8 cellular contexts compared by ENCODE assay signal in the genomic region with DNA sequence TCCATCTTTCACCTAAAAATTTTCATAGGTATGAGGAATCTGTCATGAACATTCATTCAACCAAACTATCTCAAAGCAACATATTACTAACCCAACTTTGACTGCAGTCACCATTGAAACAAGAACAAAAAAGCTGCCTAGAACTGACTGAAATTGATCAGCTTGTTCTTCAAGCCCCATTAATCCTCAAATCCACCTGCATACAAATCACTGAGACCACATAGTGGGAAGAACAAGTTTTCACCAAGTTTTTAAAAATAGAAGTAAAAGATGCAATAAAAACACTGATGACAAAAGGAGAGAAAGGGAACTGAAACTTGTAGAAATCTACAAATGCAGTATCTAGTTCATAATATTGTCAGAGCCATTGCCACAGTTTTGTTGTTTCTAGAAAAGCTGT. TPM values are rescaled to one million over a fixed set of nuclear protein-coding genes. Genes with fewer than 3 reads are reported as not detected.
DNase-seq lines count a peak whose midpoint lies in the region; ATAC-seq and TF ChIP-seq lines count a peak whose summit lies in the region.

No MANE protein-coding gene starts in this region.

- TF ChIP-seq CTCF in fibroblast of lung (conservative IDR thresholded peaks at IDR 0.05 in 1 of 2, IDR thresholded peaks at IDR 0.05 in 1 of 2; ENCODE audit: low read depth in 1 of 2, low read length in 2 of 2) (no peak), upper lobe of left lung (IDR thresholded peaks at IDR 0.05) (no peak)
- no peak for TF ChIP-seq CTCF in activated CD8-positive, alpha-beta T cell treated with anti-CD3 and anti-CD28 coated beads for 36 hours (IDR thresholded peaks at IDR 0.05)

- H3K4me3 ChIP-seq in fibroblast of lung (replicated peaks in 1 of 4; ENCODE audit: control extremely low read depth in 1 of 4, insufficient read depth in 1 of 4, low read depth in 3 of 4, low read length in 4 of 4) (peak overlapping the region in 3 of 4 experiments; percentile 2 to 34 (median 22)), upper lobe of left lung (peak overlapping the region in 2 of 4 donors; percentile 26 to 31)

- POLR2A ChIA-PET in activated CD8-positive, alpha-beta T cell treated with anti-CD3 and anti-CD28 coated beads for 36 hours (lab: Charles Lee) = interaction anchor here (0.8 kb wide), 1 partner anchor 112 kb away, joined by 3 read pairs; no protein-coding TSS in a partner anchor

- H2AFZ ChIP-seq in fibroblast of lung (ENCODE audit: low read length) = no peak overlapping the region

- CTCF ChIA-PET in activated CD8-positive, alpha-beta T cell treated with anti-CD3 and anti-CD28 coated beads for 36 hours (lab: Charles Lee) = interaction anchor here (0.9 to 4.0 kb wide), 9 partner anchors 7 to 178 kb away, joined by 3 to 23 read pairs (median 4); partner anchors contain the start of genes PSRC1, SARS1 and SORT1

- DNase-seq in activated naive CD8-positive, alpha-beta T cell treated with anti-CD3 and anti-CD28 coated beads, Interleukin-2, amount 50 U/mL, for 24 hours = no peak
- DNase-seq in activated naive CD8-positive, alpha-beta T cell treated with anti-CD3 and anti-CD28 coated beads for 36 hours = no peak
- DNase-seq in fibroblast of lung (ENCODE audit: low read depth in 2 of 2) (no peak), upper lobe of left lung (no peak), NCI-H345 treated with DMSO at 0.1 percent for 48 hours (lab: John Stamatoyannopoulos, UW; ENCODE audit: unreplicated experiment) (no peak), dedifferentiated amniotic fluid mesenchymal stem cell (ENCODE audit: extremely low spot score) (no peak)
- DNase-seq in activated CD8-positive, alpha-beta T cell treated with anti-CD3 and anti-CD28 coated beads for 36 hours = no peak

- TF ChIP-seq POLR2A in upper lobe of left lung (IDR thresholded peaks at IDR 0.05) = no peak

- no peak overlapping the region for H3K9ac ChIP-seq in fibroblast of lung (ENCODE audit: insufficient read depth, low read length)

- H3K9me3 Mint-ChIP-seq in activated naive CD8-positive, alpha-beta T cell treated with anti-CD3 and anti-CD28 coated beads, Interleukin-2, amount 50 U/mL, for 24 hours = no peaks in the 10 kb centered on the region
- no peaks in the 10 kb centered on the region for H3K9me3 Mint-ChIP-seq in activated naive CD8-positive, alpha-beta T cell treated with anti-CD3 and anti-CD28 coated beads for 36 hours
- no peaks in the 10 kb centered on the region for H3K9me3 Mint-ChIP-seq in activated CD8-positive, alpha-beta T cell treated with anti-CD3 and anti-CD28 coated beads for 36 hours

- H4K20me1 ChIP-seq in fibroblast of lung (ENCODE audit: control insufficient read depth, extremely low read depth, insufficient read depth, low read length) = no peaks in the 10 kb centered on the region

- H3K36me3 ChIP-seq in fibroblast of lung (ENCODE audit: control insufficient read depth, insufficient read depth, low read length) (no peaks in the 10 kb centered on the region), upper lobe of left lung (no peaks in the 10 kb centered on the region)

- peak overlapping the region; percentile 70 for H3K4me2 ChIP-seq in fibroblast of lung (ENCODE audit: extremely low read depth, insufficient read depth, low read length)

- TF ChIP-seq EP300 in upper lobe of left lung (IDR thresholded peaks at IDR 0.05) = no peak

- H3K36me3 Mint-ChIP-seq in activated naive CD8-positive, alpha-beta T cell treated with anti-CD3 and anti-CD28 coated beads, Interleukin-2, amount 50 U/mL, for 24 hours (ENCODE audit: low read depth) = no peaks in the 10 kb centered on the region
- no peaks in the 10 kb centered on the region for H3K36me3 Mint-ChIP-seq in activated naive CD8-positive, alpha-beta T cell treated with anti-CD3 and anti-CD28 coated beads for 36 hours
- no peaks in the 10 kb centered on the region for H3K36me3 Mint-ChIP-seq in activated CD8-positive, alpha-beta T cell treated with anti-CD3 and anti-CD28 coated beads for 36 hours (ENCODE audit: low read depth)

- H3K4me1 Mint-ChIP-seq in activated naive CD8-positive, alpha-beta T cell treated with anti-CD3 and anti-CD28 coated beads, Interleukin-2, amount 50 U/mL, for 24 hours = peaks cover 8% of the 10 kb centered on the region
- peaks cover 11% of the 10 kb centered on the region for H3K4me1 Mint-ChIP-seq in activated naive CD8-positive, alpha-beta T cell treated with anti-CD3 and anti-CD28 coated beads for 36 hours
- peaks cover 10% of the 10 kb centered on the region for H3K4me1 Mint-ChIP-seq in activated CD8-positive, alpha-beta T cell treated with anti-CD3 and anti-CD28 coated beads for 36 hours (ENCODE audit: low read depth)

- H3K4me1 ChIP-seq in fibroblast of lung (ENCODE audit: control insufficient read depth, extremely low read depth, insufficient read depth, low read length) = peaks cover 28% of the 10 kb centered on the region
- peaks cover 69 to 81% (median 73%) of the 10 kb centered on the region in 4 donors for H3K4me1 ChIP-seq in upper lobe of left lung

- peaks cover 2% of the 10 kb centered on the region for H3K79me2 ChIP-seq in fibroblast of lung (ENCODE audit: control insufficient read depth, insufficient read depth, low read length)

- H3K4me3 Mint-ChIP-seq in activated naive CD8-positive, alpha-beta T cell treated with anti-CD3 and anti-CD28 coated beads, Interleukin-2, amount 50 U/mL, for 24 hours = no peak overlapping the region
- no peak overlapping the region for H3K4me3 Mint-ChIP-seq in activated naive CD8-positive, alpha-beta T cell treated with anti-CD3 and anti-CD28 coated beads for 36 hours
- H3K4me3 Mint-ChIP-seq in activated CD8-positive, alpha-beta T cell treated with anti-CD3 and anti-CD28 coated beads for 36 hours = no peak overlapping the region

- no peak overlapping the region for H3K27ac Mint-ChIP-seq in activated naive CD8-positive, alpha-beta T cell treated with anti-CD3 and anti-CD28 coated beads, Interleukin-2, amount 50 U/mL, for 24 hours
- no peak overlapping the region for H3K27ac Mint-ChIP-seq in activated naive CD8-positive, alpha-beta T cell treated with anti-CD3 and anti-CD28 coated beads for 36 hours
- H3K27ac Mint-ChIP-seq in activated CD8-positive, alpha-beta T cell treated with anti-CD3 and anti-CD28 coated beads for 36 hours = no peak overlapping the region

- peaks cover 44% of the 10 kb centered on the region for H3K27me3 Mint-ChIP-seq in activated naive CD8-positive, alpha-beta T cell treated with anti-CD3 and anti-CD28 coated beads, Interleukin-2, amount 50 U/mL, for 24 hours
- peaks cover 44% of the 10 kb centered on the region for H3K27me3 Mint-ChIP-seq in activated naive CD8-positive, alpha-beta T cell treated with anti-CD3 and anti-CD28 coated beads for 36 hours
- peaks cover 46% of the 10 kb centered on the region for H3K27me3 Mint-ChIP-seq in activated CD8-positive, alpha-beta T cell treated with anti-CD3 and anti-CD28 coated beads for 36 hours

- ATAC-seq in activated naive CD8-positive, alpha-beta T cell treated with anti-CD3 and anti-CD28 coated beads, Interleukin-2, amount 50 U/mL, for 24 hours = peak; percentile 24
- ATAC-seq in HG03378 (IDR thresholded peaks at IDR 0.05; ENCODE audit: unreplicated experiment) (peak; percentile 77), upper lobe of left lung (ENCODE audit: low FRiP score in 2 of 2) (no peak)
- no peak for ATAC-seq in activated CD8-positive, alpha-beta T cell treated with anti-CD3 and anti-CD28 coated beads for 36 hours

- H3K27me3 ChIP-seq in fibroblast of lung (ENCODE audit: control insufficient read depth, insufficient read depth, low read length) = no peaks in the 10 kb centered on the region
- no peaks in the 10 kb centered on the region for H3K27me3 ChIP-seq in upper lobe of left lung

- intact Hi-C loops in activated CD8-positive, alpha-beta T cell treated with anti-CD3 and anti-CD28 coated beads for 36 hours (cut with micrococcal nuclease) = no loop called here

- H3K27ac ChIP-seq in fibroblast of lung (ENCODE audit: insufficient read depth, low read length) (peak overlapping the region; percentile 48), upper lobe of left lung (peak overlapping the region; percentile 81 to 92 (median 83))

- no peaks in the 10 kb centered on the region for H3K9me3 ChIP-seq in fibroblast of lung (ENCODE audit: control insufficient read depth, insufficient read depth, low read depth, low read length)
- H3K9me3 ChIP-seq in upper lobe of left lung = no peaks in the 10 kb centered on the region

RNA-seq across cellular contexts. Expression of gene SORT1, which starts 6.1 kb away (rescaled TPM):
- total RNA-seq in activated naive CD8-positive, alpha-beta T cell treated with anti-CD3 and anti-CD28 coated beads for 36 hours = 1 to 10 TPM; 5.6 to 6.6 TPM
- total RNA-seq in fibroblast of lung = 12.8 and 37.5 TPM in 2 replicates
- 17.0 and 27.5 TPM in 2 replicates for polyA plus RNA-seq in fibroblast of lung
- 13.4 and 28.2 TPM in 2 replicates for polyA plus RNA-seq in fibroblast of lung (2012)
- 54.4 and 178 TPM in 2 replicates for polyA minus RNA-seq in fibroblast of lung (ENCODE audit: low replicate concordance)
- 100 to 1,000 TPM; 105 to 222 (median 116) TPM for total RNA-seq in upper lobe of left lung
- total RNA-seq in activated CD8-positive, alpha-beta T cell treated with anti-CD3 and anti-CD28 coated beads for 36 hours = 1 to 10 TPM; 2.5 to 3.2 TPM

RNA-seq across cellular contexts. Expression of gene PSMA5, which starts 34.6 kb away (rescaled TPM):
- 100 to 1,000 TPM; 247 to 252 TPM for total RNA-seq in activated naive CD8-positive, alpha-beta T cell treated with anti-CD3 and anti-CD28 coated beads for 36 hours
- total RNA-seq in fibroblast of lung = 39.0 and 41.0 TPM in 2 replicates
- 142 and 145 TPM in 2 replicates for polyA plus RNA-seq in fibroblast of lung
- polyA plus RNA-seq in fibroblast of lung (2012) = 98.3 and 113 TPM in 2 replicates
- polyA minus RNA-seq in fibroblast of lung (ENCODE audit: low replicate concordance) = 17.0 and 33.7 TPM in 2 replicates
- total RNA-seq in upper lobe of left lung = 10 to 100 TPM; 15.2 to 69.5 (median 29.8) TPM
- total RNA-seq in activated CD8-positive, alpha-beta T cell treated with anti-CD3 and anti-CD28 coated beads for 36 hours = 100 to 1,000 TPM; 192 to 210 TPM

Comparison
In these comparisons a context has a peak if more than half of its experiments do, and no peak if none do; other contexts are left out.
1. ATAC-seq: peak in activated naive CD8-positive, alpha-beta T cell treated with anti-CD3 and anti-CD28 coated beads, Interleukin-2, amount 50 U/mL, for 24 hours (single experiment) and HG03378 (single experiment); none in upper lobe of left lung (0 of 2) and activated CD8-positive, alpha-beta T cell treated with anti-CD3 and anti-CD28 coated beads for 36 hours (single experiment).